Comparison of ENCODE assay signal across 9 cellular contexts in genomic region chr5:80109549-80110478, GRCh38.
DNase-seq lines count a peak whose midpoint lies in the region; ATAC-seq, FAIRE-seq and TF ChIP-seq lines count a peak whose summit lies in the region.
"Had no signal": no experiment of that assay in that cellular context is flagged by ENCODE, and none has a peak within 500 bp of the region (broad histone marks: within the 10 kb centered on the region; RNA-seq: fewer than 3 reads in every experiment).

No MANE protein-coding gene starts in this region.

- no peak overlapping the region for H2AFZ ChIP-seq in K562 (ENCODE audit: low read depth, low read length)

- ATAC-seq in GM18861 (IDR thresholded peaks at IDR 0.05; ENCODE audit: unreplicated experiment) (peak; percentile 92), HG03469 (IDR thresholded peaks at IDR 0.05; ENCODE audit: unreplicated experiment) (peak; percentile 78), K562 (0 out of 3 replicates have a peak, but pooled peaks have one; percentile 26)

- FAIRE-seq in K562 (lab: Jason Lieb, UNC) = no peak

- H3K27ac Mint-ChIP-seq in nephron progenitor cell = peak overlapping the region; percentile 88
- H3K27ac Mint-ChIP-seq in CD14-positive monocyte = no peak overlapping the region
- no peak overlapping the region for H3K27ac Mint-ChIP-seq in endothelial cell (ENCODE audit: unreplicated experiment)

- TF ChIP-seq POLR2A in K562 (conservative IDR thresholded peaks at IDR 0.05) = no peak
- no peak for TF ChIP-seq POLR2A in prostate gland (IDR thresholded peaks at IDR 0.05)

- intact Hi-C loops in K562 (cut with micrococcal nuclease) = no loop called here
- intact Hi-C loops in CD14-positive monocyte (cut with micrococcal nuclease) = no loop called here
- intact Hi-C loops in prostate gland (cut with DNase I) = no loop called here

- H3K36me3 Mint-ChIP-seq in nephron progenitor cell (ENCODE audit: low read depth) (peaks cover 28% of the 10 kb centered on the region), CD14-positive monocyte (peaks cover 9 to 10% of the 10 kb centered on the region in 2 donors), endothelial cell (ENCODE audit: low read depth, unreplicated experiment) (peaks cover 19% of the 10 kb centered on the region)

- POLR2A ChIA-PET in K562 (lab: Yijun Ruan, JAX) = interaction anchor here (1.0 kb wide), 1 partner anchor 9 kb away, joined by 3 read pairs; no protein-coding TSS in a partner anchor

- H3K27me3 Mint-ChIP-seq in nephron progenitor cell (ENCODE audit: low read depth, poor library complexity) = peaks cover 5% of the 10 kb centered on the region
- peaks cover 1 to 4% (median 2%) of the 10 kb centered on the region in 3 donors for H3K27me3 Mint-ChIP-seq in CD14-positive monocyte (ENCODE audit: low read depth in 3 of 3)
- H3K27me3 Mint-ChIP-seq in endothelial cell (ENCODE audit: unreplicated experiment) = peaks cover 9% of the 10 kb centered on the region

- H3K27ac ChIP-seq in K562 (ENCODE audit: extremely low read depth, low read depth, low read length) = no peak overlapping the region
- no peak overlapping the region for H3K27ac ChIP-seq in prostate gland

- TF ChIP-seq CTCF in K562 (IDR thresholded peaks at IDR 0.05 in 2 of 3, conservative IDR thresholded peaks at IDR 0.05 in 1 of 3; ENCODE audit: insufficient read depth in 2 of 3, low read depth in 1 of 3, low read length in 3 of 3) = no peak
- no peak for TF ChIP-seq CTCF in nephron progenitor cell (IDR thresholded peaks at IDR 0.05)
- no peak for TF ChIP-seq CTCF in CD14-positive monocyte (IDR thresholded peaks at IDR 0.05)
- TF ChIP-seq CTCF in prostate gland (IDR thresholded peaks at IDR 0.05) = no peak
- no peak for TF ChIP-seq CTCF in endothelial cell (IDR thresholded peaks at IDR 0.05; ENCODE audit: unreplicated experiment)

- BruUV-seq in K562 (replicated peaks; lab: Mats Ljungman, UMichigan) = no TSS peak

- H3K9me3 Mint-ChIP-seq in nephron progenitor cell (peaks cover 37% of the 10 kb centered on the region), CD14-positive monocyte (peaks cover 7 to 15% (median 12%) of the 10 kb centered on the region in 7 donors), endothelial cell (ENCODE audit: unreplicated experiment) (no peaks in the 10 kb centered on the region)

- in situ Hi-C loops in K562 (cut with MboI) = loop anchor here (25.0 kb wide), 1 partner anchor 1077 kb away; no protein-coding TSS in a partner anchor

- H3K36me3 ChIP-seq in K562 (ENCODE audit: control insufficient read depth, insufficient read depth, low read length) (no peaks in the 10 kb centered on the region), prostate gland (no peaks in the 10 kb centered on the region)

- no peak for TF ChIP-seq RAD21 in K562 (CRISPR knock-in tag; conservative IDR thresholded peaks at IDR 0.05 in 1 of 2, IDR thresholded peaks at IDR 0.05 in 1 of 2)

- no peaks in the 10 kb centered on the region for H4K20me1 ChIP-seq in K562 (replicated peaks; ENCODE audit: control insufficient read depth, insufficient read depth, low read length)

- H3K4me1 ChIP-seq in K562 (replicated peaks in 1 of 2; ENCODE audit: control insufficient read depth in 2 of 2, insufficient read depth in 2 of 2, low read length in 2 of 2) = no peaks in the 10 kb centered on the region; a peak in 1 of 5 replicates
- no peaks in the 10 kb centered on the region for H3K4me1 ChIP-seq in prostate gland (replicated peaks)

- no peak for TF ChIP-seq EP300 in K562 (IDR thresholded peaks at IDR 0.05; ENCODE audit: low read length)

- H3K4me3 Mint-ChIP-seq in nephron progenitor cell (peak overlapping the region; percentile 63), CD14-positive monocyte (no peak overlapping the region), endothelial cell (ENCODE audit: unreplicated experiment) (no peak overlapping the region)

- H3K4me1 Mint-ChIP-seq in nephron progenitor cell = peaks cover 70% of the 10 kb centered on the region
- peaks cover 6% of the 10 kb centered on the region for H3K4me1 Mint-ChIP-seq in CD14-positive monocyte
- H3K4me1 Mint-ChIP-seq in endothelial cell (ENCODE audit: unreplicated experiment) = peaks cover 13% of the 10 kb centered on the region

- no peaks in the 10 kb centered on the region for H3K79me2 ChIP-seq in K562 (ENCODE audit: control insufficient read depth, insufficient read depth, low read length)

- CTCF ChIA-PET in K562 (lab: Yijun Ruan, JAX; ENCODE audit: low intra/inter-chr PET ratio) = no interaction called here

- peaks cover 6 to 35% of the 10 kb centered on the region in 2 experiments; a peak in 3 of 5 replicates for H3K27me3 ChIP-seq in K562 (ENCODE audit: control insufficient read depth in 2 of 2, insufficient read depth in 2 of 2, low read length in 2 of 2)
- H3K27me3 ChIP-seq in prostate gland (replicated peaks; ENCODE audit: insufficient read depth) = no peaks in the 10 kb centered on the region

- H3K9ac ChIP-seq in K562 (ENCODE audit: insufficient read depth in 1 of 2, low read depth in 2 of 2, low read length in 2 of 2) = no peak overlapping the region; a peak in 1 of 4 replicates

- DNase-seq in K562 (ENCODE audit: extremely low read depth in 1 of 4, low spot score in 3 of 4) = no peak
- peak; percentile 40 for DNase-seq in nephron progenitor cell
- DNase-seq in CD14-positive monocyte (ENCODE audit: low spot score) = no peak
- no peak for DNase-seq in T-helper 2 cell
- DNase-seq in prostate gland (ENCODE audit: low spot score) = no peak
- no peak for DNase-seq in endothelial cell (ENCODE audit: low spot score)
- DNase-seq: dermis blood vessel endothelial cell had no signal

- H3K9me1 ChIP-seq in K562 (ENCODE audit: control insufficient read depth, insufficient read depth, low read length) = no peaks in the 10 kb centered on the region

- H3K9me3 ChIP-seq in K562 (replicated peaks; ENCODE audit: control insufficient read depth, insufficient read depth, low read depth, low read length) = no peaks in the 10 kb centered on the region
- no peaks in the 10 kb centered on the region for H3K9me3 ChIP-seq in prostate gland

- no peak overlapping the region for H3K4me2 ChIP-seq in K562 (ENCODE audit: insufficient read depth, low read length)

- H3K4me3 ChIP-seq in K562 = no peak overlapping the region
- no peak overlapping the region for H3K4me3 ChIP-seq in prostate gland

- WGBS in K562 (ENCODE audit: insufficient coverage, low coverage, missing lambda C conversion rate) = 0% methylated on average over 5 of the region's 9 CpGs
- 22% methylated on average over 9 of the region's 9 CpGs for WGBS in prostate gland

TF ChIP-seq in K562, 482 proteins besides CTCF, POLR2A, EP300 and RAD21 (continues in another document):
- no peak for TF ChIP-seq ZNF436 (CRISPR knock-in tag; IDR thresholded peaks at IDR 0.05)
- TF ChIP-seq SFPQ (IDR thresholded peaks at IDR 0.05; ENCODE audit: low read depth, low read length) = no peak
- TF ChIP-seq GABPB2 (CRISPR knock-in tag; conservative IDR thresholded peaks at IDR 0.05) = no peak
- no peak for TF ChIP-seq PCBP2 (IDR thresholded peaks at IDR 0.05; ENCODE audit: low read depth, low read length, poor library complexity, severe bottlenecking)
- no peak for TF ChIP-seq ZNF583 (CRISPR knock-in tag; IDR thresholded peaks at IDR 0.05)
- TF ChIP-seq ZNF239 (CRISPR knock-in tag; IDR thresholded peaks at IDR 0.05) = no peak
- TF ChIP-seq ZNF696 (CRISPR knock-in tag; conservative IDR thresholded peaks at IDR 0.05) = no peak
- TF ChIP-seq ZNF133 (CRISPR knock-in tag; IDR thresholded peaks at IDR 0.05) = no peak
- no peak for TF ChIP-seq NFIX (CRISPR knock-in tag; IDR thresholded peaks at IDR 0.05; ENCODE audit: low read depth)
- TF ChIP-seq, protein P1, sequence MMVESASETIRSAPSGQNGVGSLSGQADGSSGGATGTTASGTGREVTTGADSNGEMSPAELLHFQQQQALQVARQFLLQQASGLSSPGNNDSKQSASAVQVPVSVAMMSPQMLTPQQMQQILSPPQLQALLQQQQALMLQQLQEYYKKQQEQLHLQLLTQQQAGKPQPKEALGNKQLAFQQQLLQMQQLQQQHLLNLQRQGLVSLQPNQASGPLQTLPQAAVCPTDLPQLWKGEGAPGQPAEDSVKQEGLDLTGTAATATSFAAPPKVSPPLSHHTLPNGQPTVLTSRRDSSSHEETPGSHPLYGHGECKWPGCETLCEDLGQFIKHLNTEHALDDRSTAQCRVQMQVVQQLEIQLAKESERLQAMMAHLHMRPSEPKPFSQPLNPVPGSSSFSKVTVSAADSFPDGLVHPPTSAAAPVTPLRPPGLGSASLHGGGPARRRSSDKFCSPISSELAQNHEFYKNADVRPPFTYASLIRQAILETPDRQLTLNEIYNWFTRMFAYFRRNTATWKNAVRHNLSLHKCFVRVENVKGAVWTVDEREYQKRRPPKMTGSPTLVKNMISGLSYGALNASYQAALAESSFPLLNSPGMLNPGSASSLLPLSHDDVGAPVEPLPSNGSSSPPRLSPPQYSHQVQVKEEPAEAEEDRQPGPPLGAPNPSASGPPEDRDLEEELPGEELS (CRISPR knock-in tag; IDR thresholded peaks at IDR 0.05; ENCODE audit: borderline replicate concordance) = no peak
- TF ChIP-seq LARP7 (IDR thresholded peaks at IDR 0.05) = no peak

Comparison
In these comparisons a context has a peak if more than half of its experiments do, and no peak if none do; other contexts are left out.
1. ATAC-seq: peak in every context shown above with its lines; median percentile 92 in GM18861; 78 in HG03469; 26 in K562.